Comparison of ENCODE assay signal across 22 cellular contexts in the genomic region with DNA sequence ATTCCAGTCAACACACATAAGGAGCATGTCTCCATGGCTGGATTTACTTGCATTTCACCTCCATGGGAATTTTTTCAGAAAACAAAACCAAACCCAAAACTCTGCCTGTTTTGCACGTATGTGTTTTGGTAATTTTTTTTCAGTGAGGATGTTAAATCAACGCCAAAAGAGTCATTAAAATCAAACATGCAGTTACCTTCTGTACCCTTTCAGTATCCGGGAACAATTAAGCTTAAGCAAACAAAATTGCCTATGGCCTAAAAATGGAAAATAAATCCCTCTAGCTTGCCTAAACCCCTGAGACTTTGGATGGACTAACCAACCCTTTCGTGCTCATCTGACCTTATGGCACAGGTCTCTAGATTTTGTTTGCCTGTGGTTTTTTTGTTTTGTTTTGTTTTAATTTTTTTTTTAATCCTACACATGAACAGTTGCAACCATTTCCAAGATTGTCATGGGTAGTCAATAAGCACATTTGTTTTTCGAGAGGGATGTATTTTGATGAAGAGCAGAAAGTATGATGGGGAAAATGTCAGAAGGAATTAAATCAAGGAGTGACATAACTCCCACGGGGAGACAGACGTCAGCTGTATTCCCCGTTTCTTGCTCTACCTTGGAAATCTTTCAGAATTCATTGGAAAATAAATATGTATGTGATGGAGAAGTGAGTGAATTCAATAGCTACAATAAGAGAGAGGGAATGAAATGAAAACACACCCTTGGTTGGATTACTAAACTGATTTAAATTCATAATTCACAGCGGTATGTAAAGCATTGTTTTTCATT.
A peak's percentile ranks its signal among the peaks of the same experiment; 100 is the strongest.
DNase-seq lines count a peak whose midpoint lies in the region; ATAC-seq and TF ChIP-seq lines count a peak whose summit lies in the region.
"Had no signal": no experiment of that assay in that cellular context is flagged by ENCODE, and none has a peak within 500 bp of the region (broad histone marks: within the 10 kb centered on the region; RNA-seq: fewer than 3 reads in every experiment).

No MANE protein-coding gene starts in this region.

- H3K4me1 ChIP-seq in esophagus muscularis mucosa, result peaks cover 0 to 10% (median 0%) of the 10 kb centered on the region in 4 donors
- H3K4me1 ChIP-seq: SJSA1 had no signal

- no peak for TF ChIP-seq CTCF in glutamatergic neuron (IDR thresholded peaks at IDR 0.05; ENCODE audit: partially characterized antibody, unreplicated experiment)
- TF ChIP-seq CTCF in esophagus muscularis mucosa (IDR thresholded peaks at IDR 0.05), result no peak

- H3K4me3 Mint-ChIP-seq in glutamatergic neuron (ENCODE audit: unreplicated experiment), result peak overlapping the region; percentile 23
- H3K4me3 Mint-ChIP-seq: CD8-positive, alpha-beta T cell had no signal

- peak; percentile 21 for DNase-seq in DMS153 (lab: John Stamatoyannopoulos, UW)
- no peak for DNase-seq in DMS153 treated with DMSO at 0.1 percent for 48 hours (lab: John Stamatoyannopoulos, UW; ENCODE audit: unreplicated experiment)
- peak; percentile 6 for DNase-seq in COR-L47 (lab: John Stamatoyannopoulos, UW)
- DNase-seq in NCI-H748 (lab: John Stamatoyannopoulos, UW; ENCODE audit: unreplicated experiment), result peak; percentile 64
- DNase-seq in glutamatergic neuron, result no peak
- no peak for DNase-seq in esophagus muscularis mucosa (ENCODE audit: extremely low spot score)
- DNase-seq: 8988T; CD8-positive, alpha-beta T cell; NCI-H1436; NCI-H2029; NCI-H2171 treated with DMSO at 0.1 percent for 48 hours; NCI-H446; NCI-H526 treated with DMSO at 0.1 percent for 48 hours; OCI-M1; T-helper 1 cell had no signal

- H3K36me3 ChIP-seq in esophagus muscularis mucosa, result no peaks in the 10 kb centered on the region
- H3K36me3 ChIP-seq: BLaER1 treated with 17β-estradiol and CSF1 and Interleukin-3, amounts not matched to agents 10 nM and 100 nM; HAP-1; SJSA1 had no signal

- no peak overlapping the region for H3K4me3 ChIP-seq in esophagus muscularis mucosa
- H3K4me3 ChIP-seq: BLaER1 treated with 17β-estradiol and CSF1 and Interleukin-3, amounts not matched to agents 10 nM and 100 nM; HAP-1; SJSA1 had no signal

- peaks cover 10% of the 10 kb centered on the region for H3K4me1 Mint-ChIP-seq in glutamatergic neuron (ENCODE audit: low read depth, unreplicated experiment)

- no peak for TF ChIP-seq EP300 in esophagus muscularis mucosa (IDR thresholded peaks at IDR 0.05)

- no peaks in the 10 kb centered on the region for H3K27me3 ChIP-seq in esophagus muscularis mucosa
- H3K27me3 ChIP-seq: BLaER1 treated with 17β-estradiol and CSF1 and Interleukin-3, amounts not matched to agents 10 nM and 100 nM; SJSA1 had no signal

- peaks cover 0 to 3% (median 0%) of the 10 kb centered on the region in 4 donors for H3K9me3 ChIP-seq in esophagus muscularis mucosa
- H3K9me3 ChIP-seq: HAP-1, SJSA1 had no signal

- intact Hi-C loops in esophagus muscularis mucosa (cut with DNase I), result no loop called here

- TF ChIP-seq POLR2A in esophagus muscularis mucosa (IDR thresholded peaks at IDR 0.05; ENCODE audit: low read depth), result no peak

- WGBS in esophagus muscularis mucosa, result 71% methylated on average over 9 of the region's 9 CpGs

- no peaks in the 10 kb centered on the region for H3K36me3 Mint-ChIP-seq in glutamatergic neuron (ENCODE audit: unreplicated experiment)
- H3K36me3 Mint-ChIP-seq: CD8-positive, alpha-beta T cell had no signal

- ATAC-seq in HG03139 (IDR thresholded peaks at IDR 0.05; ENCODE audit: unreplicated experiment), result no peak
- no peak for ATAC-seq in HG02981 (IDR thresholded peaks at IDR 0.05; ENCODE audit: unreplicated experiment)
- ATAC-seq: CD8-positive, alpha-beta T cell; Right ventricle myocardium inferior had no signal

- no peaks in the 10 kb centered on the region for H3K9me3 Mint-ChIP-seq in glutamatergic neuron (ENCODE audit: unreplicated experiment)
- H3K9me3 Mint-ChIP-seq: CD8-positive, alpha-beta T cell had no signal

- no peak overlapping the region for H3K27ac ChIP-seq in esophagus muscularis mucosa (replicated peaks in 1 of 4)
- H3K27ac ChIP-seq: BLaER1 treated with 17β-estradiol and CSF1 and Interleukin-3, amounts not matched to agents 10 nM and 100 nM; KMS-11; SJSA1 had no signal

- peak overlapping the region; percentile 69 for H3K27ac Mint-ChIP-seq in glutamatergic neuron (ENCODE audit: unreplicated experiment)
- H3K27ac Mint-ChIP-seq: CD8-positive, alpha-beta T cell had no signal

- no peaks in the 10 kb centered on the region for H3K27me3 Mint-ChIP-seq in glutamatergic neuron (ENCODE audit: unreplicated experiment)

Comparison
In these comparisons a context has a peak if more than half of its experiments do, and no peak if none do; other contexts are left out.
1. DNase-seq: peak in DMS153 (single experiment), COR-L47 (single experiment) and NCI-H748 (single experiment); none in DMS153 treated with DMSO at 0.1 percent for 48 hours (single experiment), glutamatergic neuron (single experiment) and esophagus muscularis mucosa (single experiment).